In the genomic region with DNA sequence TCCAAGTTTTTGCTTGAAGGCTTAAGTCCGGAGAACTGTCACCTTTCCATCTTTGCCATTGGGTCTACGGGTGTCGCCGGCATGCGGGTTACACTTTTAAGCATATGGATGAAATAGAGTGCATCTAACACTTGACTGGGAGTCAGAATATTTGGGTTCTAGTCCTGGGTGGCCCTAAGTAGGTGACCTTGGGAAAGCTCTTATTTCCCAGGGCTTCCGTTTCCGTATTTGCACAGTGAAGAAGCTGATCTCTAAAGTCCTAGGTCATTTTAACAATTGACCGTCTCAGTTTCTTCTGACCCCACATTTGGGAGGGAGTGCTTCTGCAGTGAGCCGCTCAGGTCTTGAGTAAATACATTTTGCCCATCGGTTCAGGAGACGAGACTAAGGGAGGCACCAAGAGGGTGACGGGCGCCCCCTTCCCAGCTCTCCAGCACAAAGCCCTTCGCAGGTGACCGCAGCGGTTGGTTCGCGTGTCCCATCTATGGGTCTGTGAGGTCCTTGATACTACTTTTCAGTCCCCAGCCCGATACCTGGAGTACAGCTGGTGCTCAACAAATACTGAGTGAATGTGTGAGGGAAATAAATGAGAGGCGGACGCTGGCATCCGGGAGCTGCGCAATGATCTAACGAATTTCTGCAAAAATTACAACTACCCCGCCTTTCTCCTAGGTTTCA, we compare ENCODE assay signal across 8 cellular contexts. TPM values are rescaled to one million over a fixed set of nuclear protein-coding genes. Genes with fewer than 3 reads are reported as not detected.
DNase-seq lines count a peak whose midpoint lies in the region; ATAC-seq and TF ChIP-seq lines count a peak whose summit lies in the region.

No MANE protein-coding gene starts in this region.

- H3K4me3 ChIP-seq in BLaER1 treated with 17β-estradiol and CSF1 and Interleukin-3, amounts not matched to agents 10 nM and 100 nM = peak overlapping the region; percentile 74 to 97 (median 93)
- H3K4me3 ChIP-seq in urinary bladder (ENCODE audit: low read depth, low read length) = peak overlapping the region; percentile 90

- no peak for TF ChIP-seq CTCF in omental fat pad (IDR thresholded peaks at IDR 0.05)

- ATAC-seq in GM19023 (IDR thresholded peaks at IDR 0.05; ENCODE audit: unreplicated experiment) = peak; percentile 33
- peak; percentile 29 for ATAC-seq in HG03342 (IDR thresholded peaks at IDR 0.05; ENCODE audit: unreplicated experiment)
- ATAC-seq in omental fat pad (ENCODE audit: low FRiP score) = peak; percentile 47

- H3K9ac ChIP-seq in BLaER1 treated with 17β-estradiol and CSF1 and Interleukin-3, amounts not matched to agents 10 nM and 100 nM = peak overlapping the region; percentile 92 to 98 (median 96)

- H4K20me1 ChIP-seq in BLaER1 treated with 17β-estradiol and CSF1 and Interleukin-3, amounts not matched to agents 10 nM and 100 nM = peaks cover 0 to 31% (median 7%) of the 10 kb centered on the region in 11 experiments; a peak in 11 of 22 replicates

- H3K4me1 ChIP-seq in BLaER1 treated with 17β-estradiol and CSF1 and Interleukin-3, amounts not matched to agents 10 nM and 100 nM = peaks cover 15 to 41% (median 24%) of the 10 kb centered on the region in 10 experiments
- H3K4me1 ChIP-seq in urinary bladder (ENCODE audit: insufficient read depth) = no peaks in the 10 kb centered on the region

- no peaks in the 10 kb centered on the region for H3K27me3 ChIP-seq in BLaER1 treated with 17β-estradiol and CSF1 and Interleukin-3, amounts not matched to agents 10 nM and 100 nM

- 4% methylated on average over 25 of the region's 25 CpGs for WGBS in urinary bladder

- peak overlapping the region; percentile 81 to 97 (median 94) for H3K4me2 ChIP-seq in BLaER1 treated with 17β-estradiol and CSF1 and Interleukin-3, amounts not matched to agents 10 nM and 100 nM

- peak overlapping the region; percentile 90 to 97 (median 94) for H3K27ac ChIP-seq in BLaER1 treated with 17β-estradiol and CSF1 and Interleukin-3, amounts not matched to agents 10 nM and 100 nM
- H3K27ac ChIP-seq in urinary bladder (ENCODE audit: low read depth) = peak overlapping the region; percentile 63

- peaks cover 0 to 10% (median 6%) of the 10 kb centered on the region in 11 experiments; a peak in 8 of 22 replicates for H3K9me3 ChIP-seq in BLaER1 treated with 17β-estradiol and CSF1 and Interleukin-3, amounts not matched to agents 10 nM and 100 nM (replicated peaks in 1 of 11)

- peak; percentile 90 for DNase-seq in OCI-M1 (lab: John Stamatoyannopoulos, UW)
- peak; percentile 39 for DNase-seq in activated naive CD4-positive, alpha-beta T cell treated with Interleukin-2 at 50 U/mL for 16 hours
- DNase-seq in globus pallidus (ENCODE audit: low spot score) = peak; percentile 69
- no peak for DNase-seq in omental fat pad (ENCODE audit: low spot score)

- peaks cover 0 to 18% (median 4%) of the 10 kb centered on the region in 11 experiments; a peak in 2 of 22 replicates for H3K36me3 ChIP-seq in BLaER1 treated with 17β-estradiol and CSF1 and Interleukin-3, amounts not matched to agents 10 nM and 100 nM
- H3K36me3 ChIP-seq in urinary bladder (ENCODE audit: insufficient read depth) = no peaks in the 10 kb centered on the region

RNA-seq across cellular contexts. Expression of a gene that starts 0.6 kb away (rescaled TPM):
- total RNA-seq in omental fat pad (10 to 100 TPM; 11.7 to 19.6 (median 16.0) TPM), urinary bladder (10.5 TPM)
- polyA plus RNA-seq in urinary bladder = 4.5 TPM

RNA-seq across cellular contexts. Expression of a gene that starts 34.0 kb away (rescaled TPM):
- total RNA-seq in omental fat pad = 10 to 100 TPM; 30.9 to 65.5 (median 51.5) TPM
- 27.7 TPM for total RNA-seq in urinary bladder
- 118 TPM for polyA plus RNA-seq in urinary bladder
